ENCODE assay signal across 43 cellular contexts in the genomic region with DNA sequence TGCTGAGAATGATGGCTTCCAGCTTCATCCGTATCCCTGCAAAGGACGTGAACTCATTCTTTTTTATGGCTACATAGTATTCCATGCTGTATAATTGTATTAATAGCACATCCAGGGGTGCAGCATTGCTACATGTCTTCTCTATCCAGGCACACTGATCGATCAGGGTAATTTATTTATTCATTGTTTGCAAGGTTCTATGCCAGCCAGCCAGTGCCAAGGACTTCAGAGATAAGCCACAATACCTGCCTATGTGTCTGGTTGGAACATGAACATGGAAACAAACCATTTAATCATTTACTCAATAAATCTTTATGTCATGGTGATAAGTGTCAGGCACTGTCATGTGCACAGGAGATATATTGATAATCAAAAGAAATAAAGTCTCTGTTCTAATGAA. TPM values are rescaled to one million over a fixed set of nuclear protein-coding genes. Genes with fewer than 3 reads are reported as not detected.
"Had no signal": no experiment of that assay in that cellular context is flagged by ENCODE, and none has a peak within 500 bp of the region (broad histone marks: within the 10 kb centered on the region; RNA-seq: fewer than 3 reads in every experiment).

No MANE protein-coding gene starts in this region.

- H3K9me3 ChIP-seq: ascending aorta, body of pancreas, breast epithelium had no signal

- H3K27ac ChIP-seq: adrenal gland, ascending aorta, body of pancreas, brain microvascular endothelial cell, breast epithelium, cardiac muscle cell had no signal

- H3K4me3 Mint-ChIP-seq: activated naive CD4-positive, alpha-beta T cell treated with anti-CD3 and anti-CD28 coated beads for 36 hours; activated naive CD4-positive, alpha-beta T cell treated with anti-CD3 and anti-CD28 coated beads, Interleukin-2, amount 10 ng/mL, durations not matched to agents 7 days and 5 days; activated naive CD4-positive, alpha-beta T cell treated with anti-CD3 and anti-CD28 coated beads, Interleukin-2, amount 50 U/mL, for 24 hours; activated naive CD8-positive, alpha-beta T cell; activated naive CD8-positive, alpha-beta T cell treated with anti-CD3 and anti-CD28 coated beads for 36 hours; activated naive CD8-positive, alpha-beta T cell treated with anti-CD3 and anti-CD28 coated beads, Interleukin-2, amount 10 ng/mL, durations not matched to agents 7 days and 5 days; activated naive CD8-positive, alpha-beta T cell treated with anti-CD3 and anti-CD28 coated beads, Interleukin-2, amount 50 U/mL, for 24 hours; activated T-cell treated with anti-CD3 and anti-CD28 coated beads, Interleukin-2, amount 50 U/mL, for 24 hours; activated T-cell treated with anti-CD3 and anti-CD28 coated beads, Interleukin-2, amount 50 U/mL, for 4 hours; activated T-cell treated with anti-CD3 and anti-CD28 coated beads, Interleukin-2, amount 50 U/mL, for 72 hours; activated T-helper 1 cell treated with anti-CD3 and anti-CD28 coated beads, Interleukin-12 subunit alpha, Interleukin-12 subunit beta, Interleukin-2, Interleukin-4 antibody, amounts not matched to agents 30 ng/mL and 10 ng/mL and 1 ng/mL, durations not matched to agents 14 hours and 24 hours and 36 hours; activated T-helper 17 cell treated with anti-CD3 and anti-CD28 coated beads, Interleukin-2, amount 50 U/mL, for 72 hours; brain; central memory CD8-positive, alpha-beta T cell had no signal

- H3K27me3 Mint-ChIP-seq: activated naive CD4-positive, alpha-beta T cell treated with anti-CD3 and anti-CD28 coated beads, Interleukin-2, amount 10 ng/mL, durations not matched to agents 7 days and 5 days had no signal

- DNase-seq: activated effector memory CD4-positive, alpha-beta T cell treated with anti-CD3 and anti-CD28 coated beads, Interleukin-2, amount 50 U/mL, for 16 hours; activated effector memory CD4-positive, alpha-beta T cell treated with Interleukin-2 at 50 U/mL for 16 hours; activated gamma-delta T cell; activated gamma-delta T cell treated with Interleukin-2 at 50 U/mL for 16 hours; activated naive CD4-positive, alpha-beta T cell; activated naive CD4-positive, alpha-beta T cell treated with anti-CD3 and anti-CD28 coated beads for 36 hours; activated naive CD4-positive, alpha-beta T cell treated with anti-CD3 and anti-CD28 coated beads, Interleukin-2, amount 10 ng/mL, durations not matched to agents 7 days and 5 days; activated naive CD4-positive, alpha-beta T cell treated with anti-CD3 and anti-CD28 coated beads, Interleukin-2, amount 50 U/mL, for 16 hours; activated naive CD4-positive, alpha-beta T cell treated with Interleukin-2 at 50 U/mL for 16 hours; activated naive CD8-positive, alpha-beta T cell treated with anti-CD3 and anti-CD28 coated beads for 36 hours; activated naive CD8-positive, alpha-beta T cell treated with anti-CD3 and anti-CD28 coated beads, Interleukin-2, amount 10 ng/mL, durations not matched to agents 7 days and 5 days; activated naive CD8-positive, alpha-beta T cell treated with anti-CD3 and anti-CD28 coated beads, Interleukin-2, amount 50 U/mL, for 24 hours; activated T-cell treated with anti-CD3 and anti-CD28 coated beads, Interleukin-2, amount 50 U/mL, for 1 hour; activated T-cell treated with anti-CD3 and anti-CD28 coated beads, Interleukin-2, amount 50 U/mL, for 24 hours; activated T-cell treated with anti-CD3 and anti-CD28 coated beads, Interleukin-2, amount 50 U/mL, for 4 hours; activated T-cell treated with anti-CD3 and anti-CD28 coated beads, Interleukin-2, amount 50 U/mL, for 48 hours; activated T-cell treated with anti-CD3 and anti-CD28 coated beads, Interleukin-2, amount 50 U/mL, for 72 hours; adrenal gland; amniotic stem cell; amygdala; anterior cingulate cortex; aorta; body of pancreas; brain microvascular endothelial cell; caudate nucleus; central memory CD4-positive, alpha-beta T cell; cerebellar nuclear complex had no signal

- H3K27ac Mint-ChIP-seq: activated naive CD4-positive, alpha-beta T cell treated with anti-CD3 and anti-CD28 coated beads for 36 hours; activated naive CD4-positive, alpha-beta T cell treated with anti-CD3 and anti-CD28 coated beads, Interleukin-2, amount 10 ng/mL, durations not matched to agents 7 days and 5 days; activated naive CD4-positive, alpha-beta T cell treated with anti-CD3 and anti-CD28 coated beads, Interleukin-2, amount 50 U/mL, for 24 hours; activated naive CD4-positive, alpha-beta T cell treated with anti-CD3 and anti-CD28 coated beads, Interleukin-2, amount 50 U/mL, for 72 hours; activated naive CD8-positive, alpha-beta T cell; activated naive CD8-positive, alpha-beta T cell treated with anti-CD3 and anti-CD28 coated beads for 36 hours; activated naive CD8-positive, alpha-beta T cell treated with anti-CD3 and anti-CD28 coated beads, Interleukin-2, amount 10 ng/mL, durations not matched to agents 7 days and 5 days; activated naive CD8-positive, alpha-beta T cell treated with anti-CD3 and anti-CD28 coated beads, Interleukin-2, amount 50 U/mL, for 24 hours; activated T-cell treated with anti-CD3 and anti-CD28 coated beads, Interleukin-2, amount 50 U/mL, for 24 hours; activated T-cell treated with anti-CD3 and anti-CD28 coated beads, Interleukin-2, amount 50 U/mL, for 72 hours; activated T-helper 1 cell treated with anti-CD3 and anti-CD28 coated beads, Interleukin-12 subunit alpha, Interleukin-12 subunit beta, Interleukin-2, Interleukin-4 antibody, amounts not matched to agents 30 ng/mL and 10 ng/mL and 1 ng/mL, durations not matched to agents 14 hours and 24 hours and 36 hours; activated T-helper 17 cell treated with anti-CD3 and anti-CD28 coated beads, Interleukin-2, amount 50 U/mL, for 72 hours; activated T-helper 2 cell treated with anti-CD3 and anti-CD28 coated beads, Interferon-gamma antibody, Interleukin-2, Interleukin-4, amounts not matched to agents 10 μg/mL and 5 μg/mL and 100 μg/mL, durations not matched to agents 14 hours and 24 hours and 36 hours; brain had no signal

- H3K4me1 Mint-ChIP-seq: activated naive CD4-positive, alpha-beta T cell treated with anti-CD3 and anti-CD28 coated beads, Interleukin-2, amount 10 ng/mL, durations not matched to agents 7 days and 5 days; activated naive CD4-positive, alpha-beta T cell treated with anti-CD3 and anti-CD28 coated beads, Interleukin-2, amount 50 U/mL, for 24 hours; activated naive CD8-positive, alpha-beta T cell treated with anti-CD3 and anti-CD28 coated beads for 36 hours; activated naive CD8-positive, alpha-beta T cell treated with anti-CD3 and anti-CD28 coated beads, Interleukin-2, amount 10 ng/mL, durations not matched to agents 7 days and 5 days; activated naive CD8-positive, alpha-beta T cell treated with anti-CD3 and anti-CD28 coated beads, Interleukin-2, amount 50 U/mL, for 24 hours; activated T-helper 17 cell treated with anti-CD3 and anti-CD28 coated beads, Interleukin-2, amount 50 U/mL, for 72 hours; brain; central memory CD8-positive, alpha-beta T cell had no signal

- H3K36me3 Mint-ChIP-seq: activated naive CD4-positive, alpha-beta T cell treated with anti-CD3 and anti-CD28 coated beads, Interleukin-2, amount 10 ng/mL, durations not matched to agents 7 days and 5 days; activated naive CD4-positive, alpha-beta T cell treated with anti-CD3 and anti-CD28 coated beads, Interleukin-2, amount 50 U/mL, for 24 hours; activated naive CD4-positive, alpha-beta T cell treated with anti-CD3 and anti-CD28 coated beads, Interleukin-2, amount 50 U/mL, for 72 hours; activated naive CD8-positive, alpha-beta T cell; activated naive CD8-positive, alpha-beta T cell treated with anti-CD3 and anti-CD28 coated beads for 36 hours; activated naive CD8-positive, alpha-beta T cell treated with anti-CD3 and anti-CD28 coated beads, Interleukin-2, amount 10 ng/mL, durations not matched to agents 7 days and 5 days; brain had no signal

- H3K4me3 ChIP-seq: adrenal gland, ascending aorta, body of pancreas, breast epithelium, cardiac muscle cell had no signal

- H3K9me3 Mint-ChIP-seq: activated naive CD4-positive, alpha-beta T cell treated with anti-CD3 and anti-CD28 coated beads for 36 hours; activated naive CD4-positive, alpha-beta T cell treated with anti-CD3 and anti-CD28 coated beads, Interleukin-2, amount 10 ng/mL, durations not matched to agents 7 days and 5 days; activated naive CD4-positive, alpha-beta T cell treated with anti-CD3 and anti-CD28 coated beads, Interleukin-2, amount 50 U/mL, for 24 hours; activated naive CD4-positive, alpha-beta T cell treated with anti-CD3 and anti-CD28 coated beads, Interleukin-2, amount 50 U/mL, for 72 hours; activated naive CD8-positive, alpha-beta T cell treated with anti-CD3 and anti-CD28 coated beads, Interleukin-2, amount 10 ng/mL, durations not matched to agents 7 days and 5 days; activated naive CD8-positive, alpha-beta T cell treated with anti-CD3 and anti-CD28 coated beads, Interleukin-2, amount 50 U/mL, for 24 hours; activated T-cell treated with anti-CD3 and anti-CD28 coated beads, Interleukin-2, amount 50 U/mL, for 24 hours; activated T-cell treated with anti-CD3 and anti-CD28 coated beads, Interleukin-2, amount 50 U/mL, for 4 hours; activated T-cell treated with anti-CD3 and anti-CD28 coated beads, Interleukin-2, amount 50 U/mL, for 72 hours; activated T-helper 1 cell treated with anti-CD3 and anti-CD28 coated beads, Interleukin-12 subunit alpha, Interleukin-12 subunit beta, Interleukin-2, Interleukin-4 antibody, amounts not matched to agents 30 ng/mL and 10 ng/mL and 1 ng/mL, durations not matched to agents 14 hours and 24 hours and 36 hours; activated T-helper 2 cell treated with anti-CD3 and anti-CD28 coated beads, Interferon-gamma antibody, Interleukin-2, Interleukin-4, amounts not matched to agents 10 μg/mL and 5 μg/mL and 100 μg/mL, durations not matched to agents 14 hours and 24 hours and 36 hours; brain; central memory CD8-positive, alpha-beta T cell had no signal

- H3K4me1 ChIP-seq: adrenal gland, ascending aorta, body of pancreas, breast epithelium had no signal

- H3K36me3 ChIP-seq: adrenal gland, ascending aorta, brain microvascular endothelial cell, breast epithelium, cardiac muscle cell had no signal

RNA-seq across cellular contexts. Expression of gene OR2B3, which starts 5.8 kb away (rescaled TPM):
- total RNA-seq: activated naive CD4-positive, alpha-beta T cell treated with anti-CD3 and anti-CD28 coated beads for 36 hours; activated naive CD4-positive, alpha-beta T cell treated with anti-CD3 and anti-CD28 coated beads, Interleukin-2, amount 50 U/mL, for 72 hours; activated naive CD8-positive, alpha-beta T cell treated with anti-CD3 and anti-CD28 coated beads for 36 hours; activated naive CD8-positive, alpha-beta T cell treated with anti-CD3 and anti-CD28 coated beads, Interleukin-2, amount 10 ng/mL, durations not matched to agents 7 days and 5 days; activated T-cell treated with anti-CD3 and anti-CD28 coated beads, Interleukin-2, amount 50 U/mL, for 4 hours; activated T-cell treated with anti-CD3 and anti-CD28 coated beads, Interleukin-2, amount 50 U/mL, for 72 hours; activated T-helper 1 cell treated with anti-CD3 and anti-CD28 coated beads, Interleukin-12 subunit alpha, Interleukin-12 subunit beta, Interleukin-2, Interleukin-4 antibody, amounts not matched to agents 30 ng/mL and 10 ng/mL and 1 ng/mL, durations not matched to agents 14 hours and 24 hours and 36 hours; activated T-helper 17 cell treated with anti-CD3 and anti-CD28 coated beads, Interleukin-2, amount 50 U/mL, for 72 hours; activated T-helper 2 cell treated with anti-CD3 and anti-CD28 coated beads, Interferon-gamma antibody, Interleukin-2, Interleukin-4, amounts not matched to agents 10 μg/mL and 5 μg/mL and 100 μg/mL, durations not matched to agents 14 hours and 24 hours and 36 hours; adrenal gland; aorta; ascending aorta; astrocyte; body of pancreas; breast epithelium; bronchial epithelial cell; cardiac muscle cell; cardiac septum; cerebellum; chondrocyte had no signal

RNA-seq across cellular contexts. Expression of gene OR2J1, which starts 6.3 kb away (rescaled TPM):
- total RNA-seq: activated naive CD4-positive, alpha-beta T cell treated with anti-CD3 and anti-CD28 coated beads for 36 hours; activated naive CD4-positive, alpha-beta T cell treated with anti-CD3 and anti-CD28 coated beads, Interleukin-2, amount 50 U/mL, for 72 hours; activated naive CD8-positive, alpha-beta T cell treated with anti-CD3 and anti-CD28 coated beads for 36 hours; activated naive CD8-positive, alpha-beta T cell treated with anti-CD3 and anti-CD28 coated beads, Interleukin-2, amount 10 ng/mL, durations not matched to agents 7 days and 5 days; activated T-cell treated with anti-CD3 and anti-CD28 coated beads, Interleukin-2, amount 50 U/mL, for 4 hours; activated T-cell treated with anti-CD3 and anti-CD28 coated beads, Interleukin-2, amount 50 U/mL, for 72 hours; activated T-helper 1 cell treated with anti-CD3 and anti-CD28 coated beads, Interleukin-12 subunit alpha, Interleukin-12 subunit beta, Interleukin-2, Interleukin-4 antibody, amounts not matched to agents 30 ng/mL and 10 ng/mL and 1 ng/mL, durations not matched to agents 14 hours and 24 hours and 36 hours; activated T-helper 17 cell treated with anti-CD3 and anti-CD28 coated beads, Interleukin-2, amount 50 U/mL, for 72 hours; activated T-helper 2 cell treated with anti-CD3 and anti-CD28 coated beads, Interferon-gamma antibody, Interleukin-2, Interleukin-4, amounts not matched to agents 10 μg/mL and 5 μg/mL and 100 μg/mL, durations not matched to agents 14 hours and 24 hours and 36 hours; adrenal gland; aorta; ascending aorta; astrocyte; body of pancreas; breast epithelium; bronchial epithelial cell; cardiac muscle cell; cardiac septum; cerebellum; chondrocyte had no signal

RNA-seq across cellular contexts. Expression of gene OR2J3, which starts 14.9 kb away (rescaled TPM):
- total RNA-seq: activated naive CD4-positive, alpha-beta T cell treated with anti-CD3 and anti-CD28 coated beads for 36 hours; activated naive CD4-positive, alpha-beta T cell treated with anti-CD3 and anti-CD28 coated beads, Interleukin-2, amount 50 U/mL, for 72 hours; activated naive CD8-positive, alpha-beta T cell treated with anti-CD3 and anti-CD28 coated beads for 36 hours; activated naive CD8-positive, alpha-beta T cell treated with anti-CD3 and anti-CD28 coated beads, Interleukin-2, amount 10 ng/mL, durations not matched to agents 7 days and 5 days; activated T-cell treated with anti-CD3 and anti-CD28 coated beads, Interleukin-2, amount 50 U/mL, for 4 hours; activated T-cell treated with anti-CD3 and anti-CD28 coated beads, Interleukin-2, amount 50 U/mL, for 72 hours; activated T-helper 1 cell treated with anti-CD3 and anti-CD28 coated beads, Interleukin-12 subunit alpha, Interleukin-12 subunit beta, Interleukin-2, Interleukin-4 antibody, amounts not matched to agents 30 ng/mL and 10 ng/mL and 1 ng/mL, durations not matched to agents 14 hours and 24 hours and 36 hours; activated T-helper 17 cell treated with anti-CD3 and anti-CD28 coated beads, Interleukin-2, amount 50 U/mL, for 72 hours; activated T-helper 2 cell treated with anti-CD3 and anti-CD28 coated beads, Interferon-gamma antibody, Interleukin-2, Interleukin-4, amounts not matched to agents 10 μg/mL and 5 μg/mL and 100 μg/mL, durations not matched to agents 14 hours and 24 hours and 36 hours; adrenal gland; aorta; ascending aorta; astrocyte; body of pancreas; bronchial epithelial cell; cardiac muscle cell; cardiac septum; cerebellum; chondrocyte had no signal

RNA-seq across cellular contexts. Expression of gene OR2W1, which starts 48.0 kb away (rescaled TPM):
- total RNA-seq: activated naive CD4-positive, alpha-beta T cell treated with anti-CD3 and anti-CD28 coated beads for 36 hours; activated naive CD4-positive, alpha-beta T cell treated with anti-CD3 and anti-CD28 coated beads, Interleukin-2, amount 50 U/mL, for 72 hours; activated naive CD8-positive, alpha-beta T cell treated with anti-CD3 and anti-CD28 coated beads for 36 hours; activated naive CD8-positive, alpha-beta T cell treated with anti-CD3 and anti-CD28 coated beads, Interleukin-2, amount 10 ng/mL, durations not matched to agents 7 days and 5 days; activated T-cell treated with anti-CD3 and anti-CD28 coated beads, Interleukin-2, amount 50 U/mL, for 4 hours; activated T-cell treated with anti-CD3 and anti-CD28 coated beads, Interleukin-2, amount 50 U/mL, for 72 hours; activated T-helper 1 cell treated with anti-CD3 and anti-CD28 coated beads, Interleukin-12 subunit alpha, Interleukin-12 subunit beta, Interleukin-2, Interleukin-4 antibody, amounts not matched to agents 30 ng/mL and 10 ng/mL and 1 ng/mL, durations not matched to agents 14 hours and 24 hours and 36 hours; activated T-helper 17 cell treated with anti-CD3 and anti-CD28 coated beads, Interleukin-2, amount 50 U/mL, for 72 hours; activated T-helper 2 cell treated with anti-CD3 and anti-CD28 coated beads, Interferon-gamma antibody, Interleukin-2, Interleukin-4, amounts not matched to agents 10 μg/mL and 5 μg/mL and 100 μg/mL, durations not matched to agents 14 hours and 24 hours and 36 hours; adrenal gland; aorta; ascending aorta; astrocyte; body of pancreas; breast epithelium; bronchial epithelial cell; cardiac muscle cell; cardiac septum; cerebellum; chondrocyte had no signal
